Comparison of ENCODE assay signal across 10 cellular contexts in genomic region chr5:149381986-149382338, GRCh38. TPM values are rescaled to one million over a fixed set of nuclear protein-coding genes. Genes with fewer than 3 reads are reported as not detected.
DNase-seq lines count a peak whose midpoint lies in the region; ATAC-seq lines count a peak whose summit lies in the region.
"Had no signal": no experiment of that assay in that cellular context is flagged by ENCODE, and none has a peak within 500 bp of the region (broad histone marks: within the 10 kb centered on the region; RNA-seq: fewer than 3 reads in every experiment).

No MANE protein-coding gene starts in this region.

- no peaks in the 10 kb centered on the region for H3K36me3 Mint-ChIP-seq in activated CD4-positive, alpha-beta memory T cell treated with anti-CD3 and anti-CD28 coated beads for 36 hours

- peak overlapping the region; percentile 96 to 98 for H3K4ac ChIP-seq in mesenchymal stem cell (ENCODE audit: low read depth in 1 of 2, low read length in 2 of 2)

- H3K27ac Mint-ChIP-seq in activated CD4-positive, alpha-beta memory T cell treated with anti-CD3 and anti-CD28 coated beads for 36 hours = no peak overlapping the region

- peak; percentile 5 for DNase-seq in DMS79 treated with DMSO at 0.1 percent for 48 hours (lab: John Stamatoyannopoulos, UW)
- DNase-seq in DMS79 (lab: John Stamatoyannopoulos, UW) = no peak
- peak; percentile 65 for DNase-seq in NCI-H460 (ENCODE audit: extremely low read depth, low read depth)
- peak; percentile 82 for DNase-seq in activated CD4-positive, alpha-beta memory T cell treated with anti-CD3 and anti-CD28 coated beads for 36 hours
- peak; percentile 93 for DNase-seq in ecto neural progenitor cell (ENCODE audit: low spot score)
- peak; percentile 80 for DNase-seq in mesenchymal stem cell
- peak; percentile 59 for DNase-seq in stimulated activated CD8-positive, alpha-beta memory T cell treated with anti-CD3 and anti-CD28 coated beads, Interleukin-15, amount 100 ng/mL, for 24 hours (ENCODE audit: low read depth)

- H3K4me1 Mint-ChIP-seq in activated CD4-positive, alpha-beta memory T cell treated with anti-CD3 and anti-CD28 coated beads for 36 hours (ENCODE audit: low read depth) = no peaks in the 10 kb centered on the region

- peak overlapping the region; percentile 95 to 98 for H3K18ac ChIP-seq in mesenchymal stem cell (ENCODE audit: low read depth in 1 of 2, low read length in 2 of 2)

- H3K27ac ChIP-seq in mesenchymal stem cell (ENCODE audit: low read length, poor library complexity, severe bottlenecking) = no peak overlapping the region
- H3K27ac ChIP-seq: BLaER1 had no signal

- ATAC-seq in HG02763 (IDR thresholded peaks at IDR 0.05; ENCODE audit: unreplicated experiment) = peak; percentile 66

- H4K91ac ChIP-seq in mesenchymal stem cell (ENCODE audit: low read length) = peak overlapping the region; percentile 98

- intact Hi-C loops in activated CD4-positive, alpha-beta memory T cell treated with anti-CD3 and anti-CD28 coated beads for 36 hours (cut with micrococcal nuclease) = loop anchor here (1.0 to 5.0 kb wide), 3 partner anchors 49 to 235 kb away; no protein-coding TSS in a partner anchor

- peaks cover 0 to 6% of the 10 kb centered on the region in 2 experiments for H3K27me3 ChIP-seq in mesenchymal stem cell (ENCODE audit: control insufficient read depth in 1 of 2, insufficient read depth in 1 of 2, low read length in 2 of 2)
- H3K27me3 ChIP-seq: BLaER1 had no signal

- no peaks in the 10 kb centered on the region for H3K9me3 Mint-ChIP-seq in activated CD4-positive, alpha-beta memory T cell treated with anti-CD3 and anti-CD28 coated beads for 36 hours

- peaks cover 1% of the 10 kb centered on the region for H3K27me3 Mint-ChIP-seq in activated CD4-positive, alpha-beta memory T cell treated with anti-CD3 and anti-CD28 coated beads for 36 hours

- no peak overlapping the region for H3K4me2 ChIP-seq in mesenchymal stem cell (ENCODE audit: low read length, poor library complexity, severe bottlenecking)
- H3K4me2 ChIP-seq: BLaER1 had no signal

- 29% methylated on average over 15 of the region's 16 CpGs for WGBS in mesenchymal stem cell

- no peaks in the 10 kb centered on the region for H3K79me1 ChIP-seq in mesenchymal stem cell (replicated peaks; ENCODE audit: low read length, poor library complexity, severe bottlenecking)

- H2BK5ac ChIP-seq in mesenchymal stem cell (ENCODE audit: low read depth, low read length, poor library complexity, severe bottlenecking) = no peak overlapping the region

- H3K4me3 ChIP-seq in mesenchymal stem cell (ENCODE audit: insufficient read depth in 1 of 2, low read depth in 1 of 2, low read length in 2 of 2) = no peak overlapping the region
- H3K4me3 ChIP-seq: BLaER1, skin epidermis had no signal

- no peaks in the 10 kb centered on the region for H3K9me3 ChIP-seq in mesenchymal stem cell (ENCODE audit: control insufficient read depth, low read length)
- H3K9me3 ChIP-seq: BLaER1 had no signal

- peak overlapping the region; percentile 99 for H2BK120ac ChIP-seq in mesenchymal stem cell (ENCODE audit: low read depth, low read length)

- H3K4me1 ChIP-seq in mesenchymal stem cell (ENCODE audit: control insufficient read depth, insufficient read depth, low read depth, low read length) = peaks cover 13% of the 10 kb centered on the region

- CTCF ChIA-PET in activated CD4-positive, alpha-beta memory T cell treated with anti-CD3 and anti-CD28 coated beads for 36 hours (lab: Charles Lee) = interaction anchor here (0.7 to 9.5 kb wide), 23 partner anchors 8 to 241 kb away, joined by 3 to 65 read pairs (median 4); no protein-coding TSS in a partner anchor

- H4K8ac ChIP-seq in mesenchymal stem cell (ENCODE audit: low read length) = peak overlapping the region; percentile 88

- H2BK15ac ChIP-seq in mesenchymal stem cell (ENCODE audit: low read depth, poor library complexity, severe bottlenecking) = peak overlapping the region; percentile 17

- H2AFZ ChIP-seq in mesenchymal stem cell (ENCODE audit: low read depth, low read length) = no peak overlapping the region

- H2BK12ac ChIP-seq in mesenchymal stem cell (ENCODE audit: low read length in 2 of 2) = peak overlapping the region; percentile 99

- H3K9ac ChIP-seq in mesenchymal stem cell (ENCODE audit: low read length) = no peak overlapping the region

- H3K4me3 Mint-ChIP-seq in activated CD4-positive, alpha-beta memory T cell treated with anti-CD3 and anti-CD28 coated beads for 36 hours = no peak overlapping the region

- POLR2A ChIA-PET in activated CD4-positive, alpha-beta memory T cell treated with anti-CD3 and anti-CD28 coated beads for 36 hours (lab: Charles Lee) = no interaction called here

- peak overlapping the region in 1 of 2 experiments; percentile 41 for H3K14ac ChIP-seq in mesenchymal stem cell (ENCODE audit: low read length in 2 of 2)

- no peaks in the 10 kb centered on the region for H3K36me3 ChIP-seq in mesenchymal stem cell (ENCODE audit: control insufficient read depth in 1 of 2, insufficient read depth in 2 of 2, low read depth in 1 of 2, low read length in 2 of 2)
- H3K36me3 ChIP-seq: BLaER1 had no signal

- no peak overlapping the region for H2AK5ac ChIP-seq in mesenchymal stem cell (ENCODE audit: low read length, severe bottlenecking)

- no peak overlapping the region for H3K23ac ChIP-seq in mesenchymal stem cell (ENCODE audit: low read length in 2 of 2)

RNA-seq across cellular contexts. Expression of gene IL17B, which starts 2.9 kb away (rescaled TPM):
- total RNA-seq in NCI-H460 (2014; rRNA removed; shearing (Covaris generic)) = not detected in 2 replicates
- polyA plus RNA-seq in NCI-H460 (2014; cell fraction: nucleus; rRNA removed) = not detected in 2 replicates
- not detected for total RNA-seq in activated CD4-positive, alpha-beta memory T cell treated with anti-CD3 and anti-CD28 coated beads for 36 hours
- 6.6 TPM for polyA plus RNA-seq in mesenchymal stem cell (2013, experiment 1 of 2)
- 6.3 TPM for polyA plus RNA-seq in mesenchymal stem cell (2013, experiment 2 of 2)

RNA-seq across cellular contexts. Expression of gene PCYOX1L, which starts 24.1 kb away (rescaled TPM):
- total RNA-seq in NCI-H460 (2014; rRNA removed; shearing (Covaris generic)) = 10.5 and 11.4 TPM in 2 replicates
- polyA plus RNA-seq in NCI-H460 (2014; cell fraction: nucleus; rRNA removed) = 26.2 and 34.3 TPM in 2 replicates
- 10 to 100 TPM; 21.8 to 24.0 TPM for total RNA-seq in activated CD4-positive, alpha-beta memory T cell treated with anti-CD3 and anti-CD28 coated beads for 36 hours
- 13.0 TPM for polyA plus RNA-seq in mesenchymal stem cell (2013, experiment 1 of 2)
- polyA plus RNA-seq in mesenchymal stem cell (2013, experiment 2 of 2) = 13.3 TPM

RNA-seq across cellular contexts. Expression of gene GRPEL2, which starts 36.7 kb away (rescaled TPM):
- 75.5 and 92.3 TPM in 2 replicates for total RNA-seq in NCI-H460 (2014; rRNA removed; shearing (Covaris generic))
- 41.3 and 51.8 TPM in 2 replicates for polyA plus RNA-seq in NCI-H460 (2014; cell fraction: nucleus; rRNA removed)
- total RNA-seq in activated CD4-positive, alpha-beta memory T cell treated with anti-CD3 and anti-CD28 coated beads for 36 hours = 10 to 100 TPM; 32.9 to 37.2 TPM
- polyA plus RNA-seq in mesenchymal stem cell (2013, experiment 1 of 2) = 9.4 TPM
- polyA plus RNA-seq in mesenchymal stem cell (2013, experiment 2 of 2) = 9.1 TPM
